23 cellular contexts compared by ENCODE assay signal in the genomic region with DNA sequence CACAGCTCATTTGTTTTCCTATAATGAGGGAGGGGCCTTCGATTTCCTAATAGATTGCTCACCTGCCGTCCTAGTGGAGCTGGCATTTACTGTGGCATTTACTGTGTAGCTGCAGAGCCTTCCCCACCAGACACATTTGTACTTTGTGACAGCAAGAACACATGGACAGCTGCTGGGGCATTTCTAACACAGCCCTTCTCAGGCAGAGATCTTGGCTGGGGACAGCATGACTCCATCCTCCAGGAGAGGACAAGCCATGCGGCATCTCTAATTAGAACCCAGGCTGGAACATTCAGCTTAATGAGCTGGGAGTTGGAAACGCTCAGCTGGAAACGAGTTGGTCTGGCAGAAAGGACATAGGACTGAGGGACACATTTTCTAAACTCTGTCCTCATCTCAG.
"Had no signal": no experiment of that assay in that cellular context is flagged by ENCODE, and none has a peak within 500 bp of the region (broad histone marks: within the 10 kb centered on the region; RNA-seq: fewer than 3 reads in every experiment).

No MANE protein-coding gene starts in this region.

- H3K4me1 ChIP-seq: left ventricle myocardium inferior, lower lobe of right lung, parathyroid adenoma, psoas muscle, sigmoid colon, stomach, transverse colon had no signal

- H2AFZ ChIP-seq: hepatocyte, parathyroid adenoma had no signal

- H3K79me2 ChIP-seq: hepatocyte had no signal

- H3K9me3 ChIP-seq: left ventricle myocardium inferior, lower lobe of right lung, psoas muscle, right atrium auricular region, sigmoid colon, stomach, thoracic aorta, transverse colon had no signal

- H3K27ac ChIP-seq: coronary artery, hepatocyte, left ventricle myocardium inferior, lower lobe of right lung, parathyroid adenoma, psoas muscle, right atrium auricular region, sigmoid colon, stomach, thoracic aorta, transverse colon had no signal

- H3K9ac ChIP-seq: parathyroid adenoma had no signal

- H3K4me2 ChIP-seq: hepatocyte had no signal

- H3K4me3 ChIP-seq: coronary artery, hepatocyte, left ventricle myocardium inferior, lower lobe of right lung, psoas muscle, right atrium auricular region, sigmoid colon, stomach, thoracic aorta, transverse colon had no signal

- H3K36me3 ChIP-seq: left ventricle myocardium inferior, lower lobe of right lung, right atrium auricular region, sigmoid colon, stomach, thoracic aorta, transverse colon had no signal

- DNase-seq: effector CD8-positive, alpha-beta T cell; foreskin melanocyte; head of caudate nucleus; kidney; left cardiac atrium; left ventricle myocardium inferior; lower lobe of right lung; mesenchymal stem cell; midbrain; naive B cell; psoas muscle; sigmoid colon; small intestine; stimulated activated CD4-positive, alpha-beta T cell treated with anti-CD3 and anti-CD28 coated beads, Interleukin-12 subunit alpha, Interleukin-12 subunit beta, amount 100 ng/mL, for 4 hours; stimulated activated naive CD4-positive, alpha-beta T cell; stomach; substantia nigra; transverse colon had no signal

- H3K27me3 ChIP-seq: hepatocyte, right atrium auricular region, sigmoid colon, stomach, transverse colon had no signal
